In the genomic region with DNA sequence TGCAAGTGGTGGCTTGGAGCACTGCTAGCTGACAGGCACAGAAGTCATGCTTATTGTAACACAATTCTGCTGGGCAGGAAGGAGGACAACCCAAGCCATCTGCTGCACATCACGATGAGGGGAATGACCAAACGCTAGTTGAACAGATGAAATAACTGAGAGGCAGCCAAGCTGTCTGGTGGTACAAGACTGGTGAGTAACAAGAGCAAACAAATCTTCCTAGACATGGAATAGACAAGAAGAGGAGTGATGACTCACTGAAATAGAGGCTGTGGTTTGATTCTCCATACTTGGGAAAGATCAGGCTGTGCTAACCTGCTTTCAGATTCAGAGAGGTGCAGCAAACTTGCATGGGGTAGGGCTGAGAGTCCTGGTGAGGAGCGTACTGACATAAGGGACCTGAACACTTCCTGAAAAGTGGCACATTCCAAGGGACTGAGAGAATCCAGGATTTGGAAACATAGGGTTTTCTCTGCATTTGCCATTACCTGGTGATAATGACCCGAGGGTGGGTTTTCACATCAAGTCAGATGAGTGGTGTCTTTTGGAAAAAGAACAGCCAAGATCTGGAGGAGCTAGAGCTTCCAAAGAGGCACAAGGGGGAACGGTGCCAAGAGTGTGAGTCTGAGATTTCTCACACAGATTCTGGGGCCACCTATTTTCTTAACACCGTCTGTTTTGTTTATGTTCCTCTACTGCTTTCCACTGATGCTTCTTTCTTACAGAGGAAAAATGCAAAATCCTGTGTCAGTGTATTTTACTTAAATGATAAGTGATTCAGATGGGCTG, we compare ENCODE assay signal across 15 cellular contexts.
A peak's percentile ranks its signal among the peaks of the same experiment; 100 is the strongest.
DNase-seq lines count a peak whose midpoint lies in the region; FAIRE-seq and TF ChIP-seq lines count a peak whose summit lies in the region.
"Had no signal": no experiment of that assay in that cellular context is flagged by ENCODE, and none has a peak within 500 bp of the region (broad histone marks: within the 10 kb centered on the region; RNA-seq: fewer than 3 reads in every experiment).

No MANE protein-coding gene starts in this region.

- no peak for TF ChIP-seq POLR2A in GM12891 (IDR thresholded peaks at IDR 0.05; ENCODE audit: low read depth, low read length)

- H3K4me3 Mint-ChIP-seq in activated T-helper 2 cell treated with anti-CD3 and anti-CD28 coated beads, Interferon-gamma antibody, Interleukin-2, Interleukin-4, amounts not matched to agents 10 μg/mL and 5 μg/mL and 100 μg/mL, durations not matched to agents 14 hours and 24 hours and 36 hours (ENCODE audit: low read depth): no peak overlapping the region
- H3K4me3 Mint-ChIP-seq: activated T-cell treated with anti-CD3 and anti-CD28 coated beads, Interleukin-2, amount 50 U/mL, for 72 hours; naive thymus-derived CD4-positive, alpha-beta T cell; stimulated activated naive B cell treated with anti-CD40 and anti-IgM and Interleukin-4, amounts not matched to agents 10 μg/mL and 1 μg/mL and 100 μg/mL, for 72 hours had no signal

- H3K27ac Mint-ChIP-seq in activated T-helper 2 cell treated with anti-CD3 and anti-CD28 coated beads, Interferon-gamma antibody, Interleukin-2, Interleukin-4, amounts not matched to agents 10 μg/mL and 5 μg/mL and 100 μg/mL, durations not matched to agents 14 hours and 24 hours and 36 hours: no peak overlapping the region
- H3K27ac Mint-ChIP-seq: activated T-cell treated with anti-CD3 and anti-CD28 coated beads, Interleukin-2, amount 50 U/mL, for 72 hours; naive thymus-derived CD4-positive, alpha-beta T cell; stimulated activated naive B cell treated with anti-CD40 and anti-IgM and Interleukin-4, amounts not matched to agents 10 μg/mL and 1 μg/mL and 100 μg/mL, for 72 hours had no signal

- no peaks in the 10 kb centered on the region for H3K9me3 ChIP-seq in AG04450 (ENCODE audit: control insufficient read depth, insufficient read depth, low read length)
- H3K9me3 ChIP-seq: BLaER1 had no signal

- intact Hi-C loops in activated T-helper 2 cell treated with anti-CD3 and anti-CD28 coated beads, Interferon-gamma antibody, Interleukin-2, Interleukin-4, amounts not matched to agents 10 μg/mL and 5 μg/mL and 100 μg/mL, durations not matched to agents 14 hours and 24 hours and 36 hours (cut with micrococcal nuclease): no loop called here

- no peaks in the 10 kb centered on the region for H3K27me3 ChIP-seq in AG04450 (ENCODE audit: control insufficient read depth, insufficient read depth, low read length)
- H3K27me3 ChIP-seq: BLaER1 had no signal

- H3K27ac ChIP-seq in AG04450 (ENCODE audit: low read depth, low read length): no peak overlapping the region
- H3K27ac ChIP-seq: BLaER1 had no signal

- H3K4me1 Mint-ChIP-seq in activated T-helper 2 cell treated with anti-CD3 and anti-CD28 coated beads, Interferon-gamma antibody, Interleukin-2, Interleukin-4, amounts not matched to agents 10 μg/mL and 5 μg/mL and 100 μg/mL, durations not matched to agents 14 hours and 24 hours and 36 hours (ENCODE audit: low read depth): no peaks in the 10 kb centered on the region
- H3K4me1 Mint-ChIP-seq: naive thymus-derived CD4-positive, alpha-beta T cell; stimulated activated naive B cell treated with anti-CD40 and anti-IgM and Interleukin-4, amounts not matched to agents 10 μg/mL and 1 μg/mL and 100 μg/mL, for 72 hours had no signal

- CTCF ChIA-PET in AG04450 (lab: Charles Lee): no interaction called here

- no peaks in the 10 kb centered on the region for H3K27me3 Mint-ChIP-seq in activated T-helper 2 cell treated with anti-CD3 and anti-CD28 coated beads, Interferon-gamma antibody, Interleukin-2, Interleukin-4, amounts not matched to agents 10 μg/mL and 5 μg/mL and 100 μg/mL, durations not matched to agents 14 hours and 24 hours and 36 hours (ENCODE audit: low read depth)
- H3K27me3 Mint-ChIP-seq: naive thymus-derived CD4-positive, alpha-beta T cell; stimulated activated naive B cell treated with anti-CD40 and anti-IgM and Interleukin-4, amounts not matched to agents 10 μg/mL and 1 μg/mL and 100 μg/mL, for 72 hours had no signal

- DNase-seq in AG04450 (ENCODE audit: low read depth, low spot score): peak; percentile 76
- peak; percentile 96 for DNase-seq in HT1080 (ENCODE audit: low read depth)
- DNase-seq in amniotic stem cell (lab: John Stamatoyannopoulos, UW): peak; percentile 48
- DNase-seq in iris pigment epithelial cell (ENCODE audit: low read depth): peak; percentile 95
- DNase-seq in GM12891 (ENCODE audit: insufficient read length, low spot score): no peak
- no peak for DNase-seq in UCSD-AML1 (lab: John Stamatoyannopoulos, UW; ENCODE audit: unreplicated experiment)
- DNase-seq in NCI-H82 (lab: John Stamatoyannopoulos, UW): no peak
- DNase-seq in activated T-helper 2 cell treated with anti-CD3 and anti-CD28 coated beads, Interferon-gamma antibody, Interleukin-2, Interleukin-4, amounts not matched to agents 10 μg/mL and 5 μg/mL and 100 μg/mL, durations not matched to agents 14 hours and 24 hours and 36 hours (ENCODE audit: low spot score): no peak
- DNase-seq: activated T-cell treated with anti-CD3 and anti-CD28 coated beads, Interleukin-2, amount 50 U/mL, for 72 hours; cerebellar nuclear complex; naive thymus-derived CD4-positive, alpha-beta T cell; stimulated activated naive B cell treated with anti-CD40 and anti-IgM and Interleukin-4, amounts not matched to agents 10 μg/mL and 1 μg/mL and 100 μg/mL, for 72 hours had no signal

- peaks cover 9% of the 10 kb centered on the region for H3K9me3 Mint-ChIP-seq in activated T-helper 2 cell treated with anti-CD3 and anti-CD28 coated beads, Interferon-gamma antibody, Interleukin-2, Interleukin-4, amounts not matched to agents 10 μg/mL and 5 μg/mL and 100 μg/mL, durations not matched to agents 14 hours and 24 hours and 36 hours

- H3K4me3 ChIP-seq in AG04450 (ENCODE audit: low read depth, low read length): no peak overlapping the region
- H3K4me3 ChIP-seq: BLaER1, K562 had no signal

- no peaks in the 10 kb centered on the region for H3K36me3 Mint-ChIP-seq in activated T-helper 2 cell treated with anti-CD3 and anti-CD28 coated beads, Interferon-gamma antibody, Interleukin-2, Interleukin-4, amounts not matched to agents 10 μg/mL and 5 μg/mL and 100 μg/mL, durations not matched to agents 14 hours and 24 hours and 36 hours (ENCODE audit: low read depth)
- H3K36me3 Mint-ChIP-seq: stimulated activated naive B cell treated with anti-CD40 and anti-IgM and Interleukin-4, amounts not matched to agents 10 μg/mL and 1 μg/mL and 100 μg/mL, for 72 hours had no signal

- TF ChIP-seq CTCF in AG04450 (IDR thresholded peaks at IDR 0.05; ENCODE audit: low read depth, low read length): no peak

- no peak for FAIRE-seq in GM12891 (lab: Jason Lieb, UNC)
- FAIRE-seq: K562, TTC549 had no signal

- POLR2A ChIA-PET in AG04450 (lab: Yijun Ruan, JAX): interaction anchor here (0.7 to 0.8 kb wide), 2 partner anchors 42 to 643 kb away, joined by 4 to 7 read pairs; partner anchors contain the start of gene SOX4

TF ChIP-seq in GM12891, 5 proteins besides CTCF, POLR2A, EP300 and RAD21:
- TF ChIP-seq TAF1 (IDR thresholded peaks at IDR 0.05; ENCODE audit: low read depth, low read length) (no peak), POU2F2 (IDR thresholded peaks at IDR 0.05; ENCODE audit: low read depth, low read length) (no peak), POLR2AphosphoS5 (IDR thresholded peaks at IDR 0.05; ENCODE audit: low read depth, low read length) (no peak)
TF ChIP-seq in GM12891: peak in this region for 0.

Comparison
In these comparisons a context has a peak if more than half of its experiments do, and no peak if none do; other contexts are left out.
1. DNase-seq: peak in AG04450 (single experiment), HT1080 (single experiment), amniotic stem cell (single experiment) and iris pigment epithelial cell (single experiment); none in GM12891 (single experiment), UCSD-AML1 (single experiment), NCI-H82 (single experiment) and activated T-helper 2 cell treated with anti-CD3 and anti-CD28 coated beads, Interferon-gamma antibody, Interleukin-2, Interleukin-4, amounts not matched to agents 10 μg/mL and 5 μg/mL and 100 μg/mL, durations not matched to agents 14 hours and 24 hours and 36 hours (single experiment).